In genomic region chr3:15500107-15500724, GRCh38 we compare ENCODE assay signal across 17 cellular contexts. TPM values are rescaled to one million over a fixed set of nuclear protein-coding genes. Genes with fewer than 3 reads are reported as not detected.
DNase-seq lines count a peak whose midpoint lies in the region; ATAC-seq, FAIRE-seq and TF ChIP-seq lines count a peak whose summit lies in the region.
"Had no signal": no experiment of that assay in that cellular context is flagged by ENCODE, and none has a peak within 500 bp of the region (broad histone marks: within the 10 kb centered on the region; RNA-seq: fewer than 3 reads in every experiment).

No MANE protein-coding gene starts in this region.

- in situ Hi-C loops in ACHN (cut with HindIII; ENCODE audit: low pct_ligation_motif_present, low pct_unique_long_range_greater_than_20kb, low sequenced_read_pairs): no loop called here

- H3K9me3 ChIP-seq in OCI-LY3 (ENCODE audit: insufficient read depth, low read length): no peaks in the 10 kb centered on the region
- H3K9me3 ChIP-seq: SK-N-SH, testis had no signal

- peak overlapping the region; percentile 69 to 87 for H3K27ac Mint-ChIP-seq in natural killer cell treated with Interleukin-12 subunit alpha and Interleukin-12 subunit beta and Interleukin-15 and Interleukin-18, amount 100 ng/mL, for 72 hours
- H3K27ac Mint-ChIP-seq: activated CD4-positive, alpha-beta memory T cell treated with anti-CD3 and anti-CD28 coated beads for 36 hours had no signal

- no peaks in the 10 kb centered on the region for H4K20me1 ChIP-seq in OCI-LY3 (ENCODE audit: insufficient read depth, low read length)

- H3K36me3 ChIP-seq in OCI-LY3 (replicated peaks; ENCODE audit: low read depth, low read length): no peaks in the 10 kb centered on the region

- H3K27me3 Mint-ChIP-seq in natural killer cell treated with Interleukin-12 subunit alpha and Interleukin-12 subunit beta and Interleukin-15 and Interleukin-18, amount 100 ng/mL, for 72 hours: no peaks in the 10 kb centered on the region
- H3K27me3 Mint-ChIP-seq: activated CD4-positive, alpha-beta memory T cell treated with anti-CD3 and anti-CD28 coated beads for 36 hours had no signal

- H3K4me1 Mint-ChIP-seq in natural killer cell treated with Interleukin-12 subunit alpha and Interleukin-12 subunit beta and Interleukin-15 and Interleukin-18, amount 100 ng/mL, for 72 hours (ENCODE audit: low read depth in 2 of 2): peaks cover 74 to 78% of the 10 kb centered on the region in 2 donors

- H3K79me2 ChIP-seq in OCI-LY3 (ENCODE audit: low read length): no peaks in the 10 kb centered on the region

- FAIRE-seq in GM19239 (lab: Jason Lieb, UNC): no peak
- FAIRE-seq: endothelial cell of umbilical vein had no signal

- peak overlapping the region; percentile 74 for H3K4me3 Mint-ChIP-seq in natural killer cell treated with Interleukin-12 subunit alpha and Interleukin-12 subunit beta and Interleukin-15 and Interleukin-18, amount 100 ng/mL, for 72 hours
- H3K4me3 Mint-ChIP-seq: activated CD4-positive, alpha-beta memory T cell treated with anti-CD3 and anti-CD28 coated beads for 36 hours; brain had no signal

- no peaks in the 10 kb centered on the region for H3K36me3 Mint-ChIP-seq in natural killer cell treated with Interleukin-12 subunit alpha and Interleukin-12 subunit beta and Interleukin-15 and Interleukin-18, amount 100 ng/mL, for 72 hours
- H3K36me3 Mint-ChIP-seq: activated CD4-positive, alpha-beta memory T cell treated with anti-CD3 and anti-CD28 coated beads for 36 hours had no signal

- H3K4me1 ChIP-seq in OCI-LY3 (ENCODE audit: low read length): peaks cover 22% of the 10 kb centered on the region

- H3K9me3 Mint-ChIP-seq in natural killer cell treated with Interleukin-12 subunit alpha and Interleukin-12 subunit beta and Interleukin-15 and Interleukin-18, amount 100 ng/mL, for 72 hours: no peaks in the 10 kb centered on the region
- H3K9me3 Mint-ChIP-seq: activated CD4-positive, alpha-beta memory T cell treated with anti-CD3 and anti-CD28 coated beads for 36 hours had no signal

- H3K27ac ChIP-seq in OCI-LY3 (ENCODE audit: low read length): no peak overlapping the region
- H3K27ac ChIP-seq: testis had no signal

- ATAC-seq in natural killer cell treated with Interleukin-12 subunit alpha and Interleukin-12 subunit beta and Interleukin-15 and Interleukin-18, amount 100 ng/mL, for 72 hours: peak; percentile 84 to 90

- no peak overlapping the region for H3K9ac ChIP-seq in OCI-LY3 (ENCODE audit: low read length)
- H3K9ac ChIP-seq: SK-N-SH had no signal

- H3K4me3 ChIP-seq in OCI-LY3 (ENCODE audit: low read length): no peak overlapping the region
- H3K4me3 ChIP-seq: testis had no signal

- TF ChIP-seq CTCF in OCI-LY3 (IDR thresholded peaks at IDR 0.05; ENCODE audit: low read depth, low read length): no peak

- H3K27me3 ChIP-seq in OCI-LY3 (ENCODE audit: low read depth, low read length): peaks cover 14% of the 10 kb centered on the region; the same call in 1 of the 2 replicates
- H3K27me3 ChIP-seq: testis had no signal

- DNase-seq in GM03348 (ENCODE audit: low spot score) (peak; percentile 48), GM19239 (ENCODE audit: insufficient read length, low spot score) (peak; percentile 17), HK-2 (ENCODE audit: unreplicated experiment) (no peak), ACHN (no peak), NCI-H2107 treated with DMSO at 0.1 percent for 48 hours (lab: John Stamatoyannopoulos, UW; ENCODE audit: unreplicated experiment) (no peak), COLO829 (ENCODE audit: low spot score) (no peak)
- peak; percentile 77 for DNase-seq in natural killer cell treated with Interleukin-12 subunit alpha and Interleukin-12 subunit beta and Interleukin-15 and Interleukin-18, amount 100 ng/mL, for 72 hours (ENCODE audit: low spot score)
- DNase-seq: activated CD4-positive, alpha-beta memory T cell treated with anti-CD3 and anti-CD28 coated beads for 36 hours; hypothalamus; NCI-H1436; NK-92 treated with Interleukin-12 subunit alpha and Interleukin-12 subunit beta, amount 100 ng/mL, for 24 hours had no signal

- H2AFZ ChIP-seq in OCI-LY3 (ENCODE audit: low read depth, low read length): no peak overlapping the region

- H3K4me2 ChIP-seq in OCI-LY3 (ENCODE audit: low read length): 0 out of 2 replicates have a peak overlapping the region, but pooled peaks have one; percentile 2
- H3K4me2 ChIP-seq: SK-N-SH had no signal

RNA-seq across cellular contexts. Expression of gene COLQ, which starts 21.3 kb away (rescaled TPM):
- 10 to 100 TPM in 1 of 2 donors, 1 to 10 TPM in 1; 7.8 to 31.8 TPM for total RNA-seq in natural killer cell treated with Interleukin-12 subunit alpha and Interleukin-12 subunit beta and Interleukin-15 and Interleukin-18, amount 100 ng/mL, for 72 hours
- total RNA-seq: HT1080 had no signal

Comparison
In these comparisons a context has a peak if more than half of its experiments do, and no peak if none do; other contexts are left out.
1. DNase-seq: peak in GM03348 (single experiment), GM19239 (single experiment) and natural killer cell treated with Interleukin-12 subunit alpha and Interleukin-12 subunit beta and Interleukin-15 and Interleukin-18, amount 100 ng/mL, for 72 hours (single experiment); none in HK-2 (single experiment), ACHN (single experiment), NCI-H2107 treated with DMSO at 0.1 percent for 48 hours (single experiment) and COLO829 (single experiment).